In genomic region chr21:29985866-29986265, GRCh38 we compare ENCODE assay signal across 10 cellular contexts. TPM values are rescaled to one million over a fixed set of nuclear protein-coding genes. Genes with fewer than 3 reads are reported as not detected.
"Had no signal": no experiment of that assay in that cellular context is flagged by ENCODE, and none has a peak within 500 bp of the region (broad histone marks: within the 10 kb centered on the region; RNA-seq: fewer than 3 reads in every experiment).

No MANE protein-coding gene starts in this region.

- H3K27me3 Mint-ChIP-seq: IgD-negative memory B cell had no signal

- H3K27ac ChIP-seq: HL-60 had no signal

- DNase-seq: IMR-90, KBM-7, KG1 had no signal

- H3K4me3 Mint-ChIP-seq: IgD-negative memory B cell had no signal

- ATAC-seq: HepG2, K562 had no signal

- H3K4me1 Mint-ChIP-seq: IgD-negative memory B cell had no signal

- FAIRE-seq: HepG2, HTR-8/SVneo, K562 had no signal

- H3K4me3 ChIP-seq: K562 had no signal

- H3K36me3 Mint-ChIP-seq: IgD-negative memory B cell had no signal

- H3K27ac Mint-ChIP-seq: IgD-negative memory B cell had no signal

RNA-seq across cellular contexts. Expression of gene GRIK1, which starts 46.1 kb away (rescaled TPM):
- total RNA-seq: HepG2, HT-29, HT1080, IMR-90 had no signal
- polyA plus RNA-seq: HepG2, IgD-negative memory B cell, IMR-90 had no signal
